Comparison of ENCODE assay signal across 8 cellular contexts in the genomic region with DNA sequence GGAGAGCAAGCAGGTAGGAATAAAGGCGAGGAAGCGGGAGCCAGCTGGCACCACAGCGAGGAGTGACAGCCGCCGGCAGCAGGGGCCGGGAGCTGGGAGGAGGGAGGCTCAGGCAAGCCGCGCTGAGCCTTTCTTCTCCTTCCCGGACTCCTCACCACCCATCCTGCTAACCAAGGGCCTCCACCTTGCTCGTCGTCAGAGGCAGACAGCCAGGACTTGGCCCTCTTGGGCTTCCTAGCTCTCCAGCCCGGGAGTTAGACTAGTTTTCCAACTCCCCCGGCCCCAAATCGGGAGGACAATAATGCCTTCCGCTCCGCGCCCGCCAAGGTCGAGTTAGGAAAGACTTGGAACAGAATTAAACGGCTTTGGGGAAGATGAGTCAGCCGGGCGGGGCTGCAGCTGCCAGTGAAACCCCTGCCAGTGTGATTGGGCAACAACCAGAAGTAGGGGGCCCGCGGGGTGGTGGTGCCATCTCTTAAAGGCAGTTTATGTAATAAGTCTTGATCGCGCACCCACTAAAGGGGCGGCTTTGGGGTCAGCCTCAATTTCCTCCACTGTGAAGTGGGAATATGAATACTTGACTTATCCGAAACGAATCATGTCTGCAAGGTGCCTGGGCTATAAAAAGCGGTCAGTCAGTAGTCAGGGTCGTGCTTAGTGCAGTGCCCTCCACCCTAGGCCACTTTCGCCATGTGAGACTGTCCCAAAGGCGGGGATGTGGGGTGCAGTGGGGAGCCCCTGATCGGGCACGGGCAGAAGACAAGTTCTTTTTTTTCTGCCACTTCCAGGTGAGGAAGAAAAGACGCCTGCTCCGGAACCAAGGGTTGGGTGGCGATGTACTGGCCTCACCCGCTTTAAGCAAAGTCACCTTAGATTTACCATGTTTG. TPM values are rescaled to one million over a fixed set of nuclear protein-coding genes. Genes with fewer than 3 reads are reported as not detected.
DNase-seq lines count a peak whose midpoint lies in the region; ATAC-seq and TF ChIP-seq lines count a peak whose summit lies in the region.

No MANE protein-coding gene starts in this region.

- H3K9ac ChIP-seq in HUES64 (ENCODE audit: low read depth, low read length): 0 out of 2 replicates have a peak overlapping the region, but pooled peaks have one; percentile 26
- H3K9ac ChIP-seq in stomach smooth muscle (ENCODE audit: low read length in 2 of 2): peak overlapping the region; percentile 21 to 51

- TF ChIP-seq CTCF in dorsolateral prefrontal cortex (IDR thresholded peaks at IDR 0.05 in 54 of 56, conservative IDR thresholded peaks at IDR 0.05 in 2 of 56; ENCODE audit: low read depth in 1 of 56, partially characterized antibody in 56 of 56) (no peak), lung (IDR thresholded peaks at IDR 0.05; ENCODE audit: control extremely low read depth, extremely low read depth) (no peak)

- H3K27me3 ChIP-seq in HUES64 (ENCODE audit: insufficient read depth, low read length) (peaks cover 17% of the 10 kb centered on the region), dorsolateral prefrontal cortex (peaks cover 0 to 91% (median 34%) of the 10 kb centered on the region in 45 donors), lung (ENCODE audit: control insufficient read depth, insufficient read depth) (no peaks in the 10 kb centered on the region), stomach smooth muscle (ENCODE audit: control insufficient read depth in 1 of 2, insufficient read depth in 2 of 2, low read length in 2 of 2) (peaks cover 0 to 15% of the 10 kb centered on the region in 2 donors)

- ATAC-seq in lung (ENCODE audit: insufficient read depth, low FRiP score): peak; percentile 58
- ATAC-seq in HG03565 (IDR thresholded peaks at IDR 0.05; ENCODE audit: unreplicated experiment): no peak

- H3K4me1 ChIP-seq in HUES64 (ENCODE audit: insufficient read depth, low read length) (no peaks in the 10 kb centered on the region), lung (ENCODE audit: control insufficient read depth in 2 of 2, insufficient read depth in 2 of 2, low read length in 2 of 2) (peaks cover 0 to 4% of the 10 kb centered on the region in 2 donors), stomach smooth muscle (ENCODE audit: control insufficient read depth, insufficient read depth, low read length) (peaks cover 16% of the 10 kb centered on the region)

- H3K9me3 ChIP-seq in HUES64 (ENCODE audit: insufficient read depth, low read depth, low read length): no peaks in the 10 kb centered on the region
- peaks cover 0 to 2% of the 10 kb centered on the region in 2 donors for H3K9me3 ChIP-seq in lung (ENCODE audit: control insufficient read depth in 2 of 2, insufficient read depth in 1 of 2, low read length in 1 of 2)
- H3K9me3 ChIP-seq in stomach smooth muscle (ENCODE audit: control insufficient read depth in 2 of 2, low read length in 2 of 2): no peaks in the 10 kb centered on the region

- WGBS in HUES64: 15% methylated on average over 35 of the region's 39 CpGs
- WGBS in lung, 2 donors: 5 to 20% methylated on average over 34 to 39 of the region's 39 CpGs

- H3K36me3 ChIP-seq in HUES64 (ENCODE audit: insufficient read depth, low read length) (no peaks in the 10 kb centered on the region), lung (ENCODE audit: control insufficient read depth in 2 of 2, insufficient read depth in 2 of 2, low read length in 2 of 2) (no peaks in the 10 kb centered on the region), stomach smooth muscle (ENCODE audit: control insufficient read depth in 2 of 2, insufficient read depth in 2 of 2, low read length in 2 of 2) (no peaks in the 10 kb centered on the region)

- H3K27ac ChIP-seq in HUES64 (ENCODE audit: low read depth, low read length): no peak overlapping the region
- peak overlapping the region in 51 of 59 donors; percentile 6 to 79 (median 61) for H3K27ac ChIP-seq in dorsolateral prefrontal cortex
- peak overlapping the region; percentile 62 to 80 for H3K27ac ChIP-seq in lung (ENCODE audit: low read depth in 1 of 2, low read length in 1 of 2)
- no peak overlapping the region for H3K27ac ChIP-seq in stomach smooth muscle (ENCODE audit: low read length)

- H3K4me3 ChIP-seq in HUES64 (ENCODE audit: low read length) (peak overlapping the region; percentile 64), dorsolateral prefrontal cortex (peak overlapping the region; percentile 26 to 67 (median 53)), lung (no peak overlapping the region), stomach smooth muscle (ENCODE audit: low read length in 2 of 2) (peak overlapping the region; percentile 71)

- intact Hi-C loops in dorsolateral prefrontal cortex (cut with DNase I): no loop called here

- DNase-seq in CD1c-positive myeloid dendritic cell (ENCODE audit: extremely low spot score) (peak; percentile 69), SW480 (ENCODE audit: low spot score) (peak; percentile 75), dorsolateral prefrontal cortex (peak in 8 of 10 donors; percentile 28 to 74 (median 44)), lung (ENCODE audit: low spot score) (peak; percentile 70), T-helper 9 cell (no peak)

RNA-seq across cellular contexts. Expression of a gene that starts 6.7 kb away (rescaled TPM):
- 95.6 TPM for polyA plus RNA-seq in HUES64 (2013, experiment 1 of 2)
- polyA plus RNA-seq in HUES64 (2013, experiment 2 of 2): 84.1 TPM
- total RNA-seq in dorsolateral prefrontal cortex (10 to 100 TPM; 22.4 to 65.1 (median 33.5) TPM), lung (100 to 1,000 TPM in 1 of 2 donors, 10 to 100 TPM in 1; 28.0 to 107 TPM)
- polyA plus RNA-seq in lung: 100 to 1,000 TPM in 1 of 2 donors, 10 to 100 TPM in 1; 80.2 to 118 TPM

RNA-seq across cellular contexts. Expression of a gene that starts 18.2 kb away (rescaled TPM):
- polyA plus RNA-seq in HUES64 (2013, experiment 1 of 2): 0.85 TPM
- 1.1 TPM for polyA plus RNA-seq in HUES64 (2013, experiment 2 of 2)
- total RNA-seq in dorsolateral prefrontal cortex (1 to 10 TPM in 87 of 120 experiments, under 1 TPM in 33; 0.39 to 5.1 (median 1.3) TPM), lung (10 to 100 TPM; 10.9 to 12.7 TPM)
- 1 to 10 TPM; 6.0 to 8.6 TPM for polyA plus RNA-seq in lung

RNA-seq across cellular contexts. Expression of a gene that starts 18.4 kb away (rescaled TPM):
- 55.5 TPM for polyA plus RNA-seq in HUES64 (2013, experiment 1 of 2)
- 72.0 TPM for polyA plus RNA-seq in HUES64 (2013, experiment 2 of 2)
- total RNA-seq in dorsolateral prefrontal cortex: 10 to 100 TPM; 35.0 to 75.4 (median 51.9) TPM
- 10 to 100 TPM; 27.8 to 56.2 TPM for total RNA-seq in lung
- 10 to 100 TPM; 11.2 to 17.1 TPM for polyA plus RNA-seq in lung

Comparison
In these comparisons a context has a peak if more than half of its experiments do, and no peak if none do; other contexts are left out.
1. H3K27ac ChIP-seq: peak in dorsolateral prefrontal cortex (51 of 59) and lung (2 of 2); none in HUES64 (single experiment) and stomach smooth muscle (single experiment).